Comparison of ENCODE assay signal across 9 cellular contexts in genomic region chr19:23762548-23762883, GRCh38. TPM values are rescaled to one million over a fixed set of nuclear protein-coding genes. Genes with fewer than 3 reads are reported as not detected.
DNase-seq lines count a peak whose midpoint lies in the region; ATAC-seq and TF ChIP-seq lines count a peak whose summit lies in the region.
"Had no signal": no experiment of that assay in that cellular context is flagged by ENCODE, and none has a peak within 500 bp of the region (broad histone marks: within the 10 kb centered on the region; RNA-seq: fewer than 3 reads in every experiment).

No MANE protein-coding gene starts in this region.

- ATAC-seq in GM23338: no peak

- intact Hi-C loops in activated CD4-positive, alpha-beta memory T cell treated with anti-CD3 and anti-CD28 coated beads for 36 hours (cut with micrococcal nuclease): no loop called here

- H3K4me1 Mint-ChIP-seq in GM23338: peaks cover 27% of the 10 kb centered on the region; the same call in 2 of the 3 replicates
- peaks cover 23% of the 10 kb centered on the region for H3K4me1 Mint-ChIP-seq in activated CD4-positive, alpha-beta memory T cell treated with anti-CD3 and anti-CD28 coated beads for 36 hours (ENCODE audit: low read depth)

- POLR2A ChIA-PET in activated CD4-positive, alpha-beta memory T cell treated with anti-CD3 and anti-CD28 coated beads for 36 hours (lab: Charles Lee): interaction anchor here (1.1 kb wide), 2 partner anchors 76 to 152 kb away, joined by 3 to 6 read pairs; partner anchors contain the start of genes ZNF675 and ZNF726

- peak overlapping the region; percentile 99 for H3K4me3 Mint-ChIP-seq in GM23338
- peak overlapping the region; percentile 90 for H3K4me3 Mint-ChIP-seq in activated CD4-positive, alpha-beta memory T cell treated with anti-CD3 and anti-CD28 coated beads for 36 hours

- H3K27ac ChIP-seq in GM23338 (ENCODE audit: low read depth): no peak overlapping the region

- no peak overlapping the region for H3K27ac Mint-ChIP-seq in GM23338
- peak overlapping the region; percentile 81 for H3K27ac Mint-ChIP-seq in activated CD4-positive, alpha-beta memory T cell treated with anti-CD3 and anti-CD28 coated beads for 36 hours

- no peaks in the 10 kb centered on the region for H3F3A ChIP-seq in GM23338 (replicated peaks; ENCODE audit: low read depth)

- peaks cover 49% of the 10 kb centered on the region for H3K79me2 ChIP-seq in GM23338 (replicated peaks; ENCODE audit: insufficient read depth)

- H3K4me1 ChIP-seq in GM23338 (ENCODE audit: insufficient read depth): peaks cover 23% of the 10 kb centered on the region

- H3K9me3 Mint-ChIP-seq in GM23338: no peaks in the 10 kb centered on the region; the same call in 2 of the 3 replicates
- H3K9me3 Mint-ChIP-seq in activated CD4-positive, alpha-beta memory T cell treated with anti-CD3 and anti-CD28 coated beads for 36 hours: no peaks in the 10 kb centered on the region

- H3K4me2 ChIP-seq in GM23338: no peak overlapping the region

- H3K36me3 ChIP-seq in GM23338 (ENCODE audit: insufficient read depth): peaks cover 6% of the 10 kb centered on the region

- H3K9me2 ChIP-seq in GM23338 (ENCODE audit: insufficient read depth): no peaks in the 10 kb centered on the region

- H3K27me3 Mint-ChIP-seq in GM23338 (ENCODE audit: insufficient read depth, low read depth, poor library complexity): peaks cover 9% of the 10 kb centered on the region
- H3K27me3 Mint-ChIP-seq in activated CD4-positive, alpha-beta memory T cell treated with anti-CD3 and anti-CD28 coated beads for 36 hours: no peaks in the 10 kb centered on the region

- peak overlapping the region; percentile 87; the same call in 1 of the 2 replicates for H3K4me3 ChIP-seq in GM23338
- peak overlapping the region; percentile 59 to 67 for H3K4me3 ChIP-seq in foreskin fibroblast (ENCODE audit: low read depth in 1 of 2, low read length in 2 of 2)
- H3K4me3 ChIP-seq in skeletal muscle cell (ENCODE audit: low read depth, low read length): peak overlapping the region; percentile 53

- H2AFZ ChIP-seq in GM23338: no peak overlapping the region

- H4K20me1 ChIP-seq in GM23338 (replicated peaks; ENCODE audit: insufficient read depth): peaks cover 32% of the 10 kb centered on the region

- CTCF ChIA-PET in activated CD4-positive, alpha-beta memory T cell treated with anti-CD3 and anti-CD28 coated beads for 36 hours (lab: Charles Lee): interaction anchor here (0.6 to 0.7 kb wide), 2 partner anchors 76 to 150 kb away, joined by 3 read pairs; partner anchors contain the start of gene ZNF675

- peaks cover 29% of the 10 kb centered on the region for H3K36me3 Mint-ChIP-seq in GM23338 (ENCODE audit: low read depth)
- peaks cover 6% of the 10 kb centered on the region for H3K36me3 Mint-ChIP-seq in activated CD4-positive, alpha-beta memory T cell treated with anti-CD3 and anti-CD28 coated beads for 36 hours

- TF ChIP-seq CTCF in GM23338 (conservative IDR thresholded peaks at IDR 0.05; ENCODE audit: low read depth in 2 of 2) (no peak), foreskin fibroblast (IDR thresholded peaks at IDR 0.05; ENCODE audit: low read depth, low read length) (no peak)

- DNase-seq in GM23338 (ENCODE audit: low spot score) (peak; percentile 10), foreskin fibroblast (no peak), skeletal muscle cell (ENCODE audit: low read depth) (no peak), NCI-H1436 (lab: John Stamatoyannopoulos, UW) (no peak), cerebellar nuclear complex (lab: John Stamatoyannopoulos, UW) (no peak)
- DNase-seq in activated CD4-positive, alpha-beta memory T cell treated with anti-CD3 and anti-CD28 coated beads for 36 hours: no peak
- DNase-seq in stimulated activated CD4-positive, alpha-beta T cell treated with anti-CD3 and anti-CD28 coated beads, Interleukin-2, amount 100 ng/mL, for 24 hours: no peak
- DNase-seq in effector CD4-positive, alpha-beta T cell: no peak
- DNase-seq: MV-4-11 had no signal

- H3K27me3 ChIP-seq in GM23338 (ENCODE audit: insufficient read depth): no peaks in the 10 kb centered on the region

TF ChIP-seq in GM23338, 12 proteins besides CTCF, POLR2A, EP300 and RAD21 (continues in another document):
- TF ChIP-seq REST (IDR thresholded peaks at IDR 0.05; ENCODE audit: unreplicated experiment) (no peak), NANOG (IDR thresholded peaks at IDR 0.05; ENCODE audit: borderline replicate concordance) (no peak)

RNA-seq across cellular contexts. Expression of gene ZNF681, which starts 3.8 kb away (rescaled TPM):
- 16.8 and 25.1 TPM in 2 replicates for total RNA-seq in GM23338 (2014; rRNA removed; shearing (Covaris generic))
- polyA plus RNA-seq in GM23338 (2016; fragmentation: Nextera tagmentation; extraction: Ambion mirVana): 8.4 and 9.4 TPM in 2 replicates
- total RNA-seq in activated CD4-positive, alpha-beta memory T cell treated with anti-CD3 and anti-CD28 coated beads for 36 hours: 1 to 10 TPM; 3.9 TPM
